Comparison of ENCODE assay signal across 31 cellular contexts in the genomic region with DNA sequence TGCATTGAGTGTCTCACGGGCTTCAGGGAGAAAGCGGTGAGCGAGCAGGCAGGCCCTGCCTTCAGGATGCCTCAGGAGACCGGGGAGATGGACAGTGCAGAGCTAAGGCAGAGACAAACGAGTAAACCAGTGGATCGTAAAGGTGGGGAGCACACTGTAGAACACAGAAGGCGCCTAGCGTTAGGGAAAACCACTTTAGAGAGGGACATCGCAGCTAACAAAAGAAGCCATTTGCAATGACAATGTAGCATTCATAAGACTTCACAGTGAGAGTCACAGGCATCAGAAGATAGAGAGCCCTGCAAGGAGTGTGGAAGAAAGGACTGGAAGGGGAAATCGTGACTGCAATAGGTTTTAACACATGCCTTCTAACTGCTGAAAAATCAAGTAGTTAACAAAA. TPM values are rescaled to one million over a fixed set of nuclear protein-coding genes. Genes with fewer than 3 reads are reported as not detected.
A peak's percentile ranks its signal among the peaks of the same experiment; 100 is the strongest.
DNase-seq lines count a peak whose midpoint lies in the region; ATAC-seq and TF ChIP-seq lines count a peak whose summit lies in the region.
"Had no signal": no experiment of that assay in that cellular context is flagged by ENCODE, and none has a peak within 500 bp of the region (broad histone marks: within the 10 kb centered on the region; RNA-seq: fewer than 3 reads in every experiment).

No MANE protein-coding gene starts in this region.

- H3K27ac Mint-ChIP-seq in stimulated activated memory B cell treated with anti-CD40 and anti-IgM and Interleukin-4, amounts not matched to agents 10 μg/mL and 1 μg/mL and 100 μg/mL, for 72 hours = peak overlapping the region; percentile 58
- no peak overlapping the region for H3K27ac Mint-ChIP-seq in endothelial cell (ENCODE audit: unreplicated experiment)
- no peak overlapping the region for H3K27ac Mint-ChIP-seq in activated T-helper 1 cell treated with anti-CD3 and anti-CD28 coated beads, Interleukin-12 subunit alpha, Interleukin-12 subunit beta, Interleukin-2, Interleukin-4 antibody, amounts not matched to agents 30 ng/mL and 10 ng/mL and 1 ng/mL, durations not matched to agents 14 hours and 24 hours and 36 hours
- H3K27ac Mint-ChIP-seq: activated naive CD4-positive, alpha-beta T cell treated with anti-CD3 and anti-CD28 coated beads, Interleukin-2, amount 50 U/mL, for 72 hours; CD8-positive, alpha-beta T cell; stimulated activated naive CD8-positive, alpha-beta T cell treated with anti-CD3 and anti-CD28 coated beads, Interleukin-15, Interleukin-2, amounts not matched to agents 100 ng/mL and 50 ng/mL, for 24 hours had no signal

- H3K4me3 Mint-ChIP-seq in stimulated activated memory B cell treated with anti-CD40 and anti-IgM and Interleukin-4, amounts not matched to agents 10 μg/mL and 1 μg/mL and 100 μg/mL, for 72 hours = no peak overlapping the region
- no peak overlapping the region for H3K4me3 Mint-ChIP-seq in endothelial cell (ENCODE audit: unreplicated experiment)
- no peak overlapping the region for H3K4me3 Mint-ChIP-seq in activated T-helper 1 cell treated with anti-CD3 and anti-CD28 coated beads, Interleukin-12 subunit alpha, Interleukin-12 subunit beta, Interleukin-2, Interleukin-4 antibody, amounts not matched to agents 30 ng/mL and 10 ng/mL and 1 ng/mL, durations not matched to agents 14 hours and 24 hours and 36 hours
- H3K4me3 Mint-ChIP-seq: CD8-positive, alpha-beta T cell; stimulated activated naive CD8-positive, alpha-beta T cell treated with anti-CD3 and anti-CD28 coated beads, Interleukin-15, Interleukin-2, amounts not matched to agents 100 ng/mL and 50 ng/mL, for 24 hours had no signal

- DNase-seq in NOMO-1 treated with DMSO at 0.1 percent for 48 hours (lab: John Stamatoyannopoulos, UW; ENCODE audit: unreplicated experiment) (peak; percentile 31), NOMO-1 treated with dmso at 0.1 percent for 144 hours (lab: John Stamatoyannopoulos, UW; ENCODE audit: unreplicated experiment) (no peak), NT2/D1 (ENCODE audit: low read depth, low spot score) (peak; percentile 43), iPS DF 4.7 (ENCODE audit: extremely low read depth, low spot score) (peak; percentile 25), endothelial cell (ENCODE audit: low spot score) (no peak)
- no peak for DNase-seq in activated T-helper 1 cell treated with anti-CD3 and anti-CD28 coated beads, Interleukin-12 subunit alpha, Interleukin-12 subunit beta, Interleukin-2, Interleukin-4 antibody, amounts not matched to agents 30 ng/mL and 10 ng/mL and 1 ng/mL, durations not matched to agents 14 hours and 24 hours and 36 hours (ENCODE audit: low spot score)
- DNase-seq: activated CD4-positive, alpha-beta T cell treated with anti-CD3 and anti-CD28 coated beads for 4 hours; amygdala; brain microvascular endothelial cell; CD8-positive, alpha-beta T cell; hippocampal formation; islet precursor cell; MG63; midbrain; NCI-H2029; NCI-H2227 treated with DMSO at 0.1 percent for 48 hours; NCI-H526; nucleus accumbens; SHP77 treated with DMSO at 0.1 percent for 48 hours had no signal

- TF ChIP-seq CTCF in endothelial cell (IDR thresholded peaks at IDR 0.05; ENCODE audit: unreplicated experiment) = no peak

- intact Hi-C loops in activated T-helper 1 cell treated with anti-CD3 and anti-CD28 coated beads, Interleukin-12 subunit alpha, Interleukin-12 subunit beta, Interleukin-2, Interleukin-4 antibody, amounts not matched to agents 30 ng/mL and 10 ng/mL and 1 ng/mL, durations not matched to agents 14 hours and 24 hours and 36 hours (cut with micrococcal nuclease) = no loop called here

- no peaks in the 10 kb centered on the region for H3K4me1 ChIP-seq in NT2/D1 (ENCODE audit: insufficient read depth, insufficient read length)

- no peaks in the 10 kb centered on the region for H3K36me3 ChIP-seq in NT2/D1 (ENCODE audit: insufficient read depth, insufficient read length, low read length)
- H3K36me3 ChIP-seq: brain microvascular endothelial cell, MG63, thoracic aorta had no signal

- no peak overlapping the region for H3K4me3 ChIP-seq in NT2/D1 (ENCODE audit: insufficient read length, low read depth)
- H3K4me3 ChIP-seq: MG63, skin epidermis, thoracic aorta had no signal

- no peaks in the 10 kb centered on the region for H3K27me3 Mint-ChIP-seq in stimulated activated memory B cell treated with anti-CD40 and anti-IgM and Interleukin-4, amounts not matched to agents 10 μg/mL and 1 μg/mL and 100 μg/mL, for 72 hours
- H3K27me3 Mint-ChIP-seq in endothelial cell (ENCODE audit: unreplicated experiment) = peaks cover 2% of the 10 kb centered on the region
- peaks cover 2% of the 10 kb centered on the region for H3K27me3 Mint-ChIP-seq in activated T-helper 1 cell treated with anti-CD3 and anti-CD28 coated beads, Interleukin-12 subunit alpha, Interleukin-12 subunit beta, Interleukin-2, Interleukin-4 antibody, amounts not matched to agents 30 ng/mL and 10 ng/mL and 1 ng/mL, durations not matched to agents 14 hours and 24 hours and 36 hours (ENCODE audit: insufficient read depth)
- H3K27me3 Mint-ChIP-seq: naive B cell had no signal

- ATAC-seq in stimulated activated memory B cell treated with anti-CD40 and anti-IgM and Interleukin-4, amounts not matched to agents 10 μg/mL and 1 μg/mL and 100 μg/mL, for 72 hours = no peak
- ATAC-seq in HG03442 (IDR thresholded peaks at IDR 0.05; ENCODE audit: unreplicated experiment) = no peak
- ATAC-seq: activated naive CD4-positive, alpha-beta T cell treated with anti-CD3 and anti-CD28 coated beads, Interleukin-2, amount 50 U/mL, for 72 hours; CD8-positive, alpha-beta T cell had no signal

- H3K9me3 Mint-ChIP-seq in stimulated activated memory B cell treated with anti-CD40 and anti-IgM and Interleukin-4, amounts not matched to agents 10 μg/mL and 1 μg/mL and 100 μg/mL, for 72 hours = peaks cover 3% of the 10 kb centered on the region
- H3K9me3 Mint-ChIP-seq in endothelial cell (ENCODE audit: unreplicated experiment) = no peaks in the 10 kb centered on the region
- H3K9me3 Mint-ChIP-seq in activated T-helper 1 cell treated with anti-CD3 and anti-CD28 coated beads, Interleukin-12 subunit alpha, Interleukin-12 subunit beta, Interleukin-2, Interleukin-4 antibody, amounts not matched to agents 30 ng/mL and 10 ng/mL and 1 ng/mL, durations not matched to agents 14 hours and 24 hours and 36 hours = no peaks in the 10 kb centered on the region
- H3K9me3 Mint-ChIP-seq: CD8-positive, alpha-beta T cell had no signal

- H3K9ac ChIP-seq in NT2/D1 (ENCODE audit: insufficient read length, low read depth) = no peak overlapping the region
- H3K9ac ChIP-seq: KMS-11 had no signal

- H3K9me3 ChIP-seq in NT2/D1 (ENCODE audit: insufficient read depth, low read length) = no peaks in the 10 kb centered on the region
- H3K9me3 ChIP-seq: MG63, thoracic aorta had no signal

- no peaks in the 10 kb centered on the region for H3K36me3 Mint-ChIP-seq in stimulated activated memory B cell treated with anti-CD40 and anti-IgM and Interleukin-4, amounts not matched to agents 10 μg/mL and 1 μg/mL and 100 μg/mL, for 72 hours
- no peaks in the 10 kb centered on the region for H3K36me3 Mint-ChIP-seq in endothelial cell (ENCODE audit: low read depth, unreplicated experiment)
- no peaks in the 10 kb centered on the region for H3K36me3 Mint-ChIP-seq in activated T-helper 1 cell treated with anti-CD3 and anti-CD28 coated beads, Interleukin-12 subunit alpha, Interleukin-12 subunit beta, Interleukin-2, Interleukin-4 antibody, amounts not matched to agents 30 ng/mL and 10 ng/mL and 1 ng/mL, durations not matched to agents 14 hours and 24 hours and 36 hours (ENCODE audit: low read depth)
- H3K36me3 Mint-ChIP-seq: CD8-positive, alpha-beta T cell; naive B cell had no signal

- peaks cover 24% of the 10 kb centered on the region for H3K4me1 Mint-ChIP-seq in stimulated activated memory B cell treated with anti-CD40 and anti-IgM and Interleukin-4, amounts not matched to agents 10 μg/mL and 1 μg/mL and 100 μg/mL, for 72 hours
- H3K4me1 Mint-ChIP-seq in endothelial cell (ENCODE audit: unreplicated experiment) = peaks cover 3% of the 10 kb centered on the region
- H3K4me1 Mint-ChIP-seq in activated T-helper 1 cell treated with anti-CD3 and anti-CD28 coated beads, Interleukin-12 subunit alpha, Interleukin-12 subunit beta, Interleukin-2, Interleukin-4 antibody, amounts not matched to agents 30 ng/mL and 10 ng/mL and 1 ng/mL, durations not matched to agents 14 hours and 24 hours and 36 hours (ENCODE audit: low read depth) = no peaks in the 10 kb centered on the region

- H3K27me3 ChIP-seq in NT2/D1 (ENCODE audit: insufficient read depth, insufficient read length) = peaks cover 24% of the 10 kb centered on the region
- H3K27me3 ChIP-seq: brain microvascular endothelial cell, MG63 had no signal

RNA-seq across cellular contexts. Expression of gene TMEM273, which starts 54.9 kb away (rescaled TPM):
- total RNA-seq in endothelial cell (ENCODE audit: unreplicated experiment) = 1.6 TPM
- 16.2 and 16.7 TPM in 2 replicates for total RNA-seq in activated T-helper 1 cell treated with anti-CD3 and anti-CD28 coated beads, Interleukin-12 subunit alpha, Interleukin-12 subunit beta, Interleukin-2, Interleukin-4 antibody, amounts not matched to agents 30 ng/mL and 10 ng/mL and 1 ng/mL, durations not matched to agents 14 hours and 24 hours and 36 hours
- total RNA-seq: renal cortical epithelial cell had no signal

RNA-seq across cellular contexts. Expression of gene C10orf71, which starts 55.8 kb away (rescaled TPM):
- not detected for total RNA-seq in endothelial cell (ENCODE audit: unreplicated experiment)
- total RNA-seq in activated T-helper 1 cell treated with anti-CD3 and anti-CD28 coated beads, Interleukin-12 subunit alpha, Interleukin-12 subunit beta, Interleukin-2, Interleukin-4 antibody, amounts not matched to agents 30 ng/mL and 10 ng/mL and 1 ng/mL, durations not matched to agents 14 hours and 24 hours and 36 hours = not detected in 2 replicates
- total RNA-seq: activated naive CD4-positive, alpha-beta T cell treated with anti-CD3 and anti-CD28 coated beads, Interleukin-2, amount 50 U/mL, for 72 hours; CD8-positive, alpha-beta T cell; cerebellum; H4; liver; renal cortical epithelial cell had no signal

Comparison
In these comparisons a context has a peak if more than half of its experiments do, and no peak if none do; other contexts are left out.
1. DNase-seq: peak in NOMO-1 treated with DMSO at 0.1 percent for 48 hours (single experiment), NT2/D1 (single experiment) and iPS DF 4.7 (single experiment); none in NOMO-1 treated with dmso at 0.1 percent for 144 hours (single experiment), endothelial cell (single experiment) and activated T-helper 1 cell treated with anti-CD3 and anti-CD28 coated beads, Interleukin-12 subunit alpha, Interleukin-12 subunit beta, Interleukin-2, Interleukin-4 antibody, amounts not matched to agents 30 ng/mL and 10 ng/mL and 1 ng/mL, durations not matched to agents 14 hours and 24 hours and 36 hours (single experiment).